28 cellular contexts compared by ENCODE assay signal in genomic region chr3:133749427-133750200, GRCh38. TPM values are rescaled to one million over a fixed set of nuclear protein-coding genes. Genes with fewer than 3 reads are reported as not detected.
"Had no signal": no experiment of that assay in that cellular context is flagged by ENCODE, and none has a peak within 500 bp of the region (broad histone marks: within the 10 kb centered on the region; RNA-seq: fewer than 3 reads in every experiment).

No MANE protein-coding gene starts in this region.

- H3K36me3 Mint-ChIP-seq: activated naive CD8-positive, alpha-beta T cell treated with anti-CD3 and anti-CD28 coated beads, Interleukin-2, amount 10 ng/mL, durations not matched to agents 7 days and 5 days; immature natural killer cell; naive B cell; type B pancreatic cell had no signal

- H3K4me3 Mint-ChIP-seq: activated B cell treated with CpG ODN at 0.5 μM for 24 hours; activated naive CD4-positive, alpha-beta T cell treated with anti-CD3 and anti-CD28 coated beads for 36 hours; activated naive CD8-positive, alpha-beta T cell treated with anti-CD3 and anti-CD28 coated beads, Interleukin-2, amount 10 ng/mL, durations not matched to agents 7 days and 5 days; immature natural killer cell; naive B cell; nephron progenitor cell; T-helper 2 cell treated with Interferon-gamma antibody and Interleukin-4, amounts not matched to agents 5 μg/mL and 100 μg/mL, for 36 hours; type B pancreatic cell had no signal

- H3K27ac Mint-ChIP-seq: activated B cell treated with CpG ODN at 0.5 μM for 24 hours; activated naive CD4-positive, alpha-beta T cell treated with anti-CD3 and anti-CD28 coated beads for 36 hours; activated naive CD8-positive, alpha-beta T cell treated with anti-CD3 and anti-CD28 coated beads, Interleukin-2, amount 10 ng/mL, durations not matched to agents 7 days and 5 days; immature natural killer cell; naive B cell; nephron progenitor cell; progenitor cell of endocrine pancreas; T-helper 2 cell treated with Interferon-gamma antibody and Interleukin-4, amounts not matched to agents 5 μg/mL and 100 μg/mL, for 36 hours; type B pancreatic cell had no signal

- H3K27me3 Mint-ChIP-seq: progenitor cell of endocrine pancreas, type B pancreatic cell had no signal

- H3K4me1 ChIP-seq: gastrocnemius medialis, left lung, uterus had no signal

- H3K27ac ChIP-seq: brain microvascular endothelial cell, epithelial cell of prostate, gastrocnemius medialis, left lung, ovary, skin epidermis, uterus had no signal

- ATAC-seq: gastrocnemius medialis; left lung; sciatic nerve; stimulated activated naive CD8-positive, alpha-beta T cell treated with anti-CD3 and anti-CD28 coated beads, Interleukin-15, Interleukin-2, amounts not matched to agents 100 U/mL and 50 U/mL, for 24 hours had no signal

- DNase-seq: activated B cell treated with CpG ODN at 0.5 μM for 24 hours; activated CD4-positive, alpha-beta T cell treated with anti-CD3 and anti-CD28 coated beads for 4 hours; activated CD4-positive, alpha-beta T cell treated with anti-CD3 and anti-CD28 coated beads, Interleukin-2, amount 50 U/mL, for 4 hours; activated effector memory CD4-positive, alpha-beta T cell treated with Interleukin-2 at 50 U/mL for 16 hours; activated naive CD4-positive, alpha-beta T cell treated with anti-CD3 and anti-CD28 coated beads for 36 hours; activated naive CD8-positive, alpha-beta T cell treated with anti-CD3 and anti-CD28 coated beads, Interleukin-2, amount 10 ng/mL, durations not matched to agents 7 days and 5 days; brain microvascular endothelial cell; effector CD4-positive, alpha-beta T cell; gastrocnemius medialis; hippocampal formation; immature natural killer cell; kidney; left lung; naive B cell; nephron progenitor cell; ovary; stimulated activated CD4-positive, alpha-beta T cell treated with anti-CD3 and anti-CD28 coated beads, Interleukin-12 subunit alpha, Interleukin-12 subunit beta, amount 100 ng/mL, for 4 hours; stimulated activated CD4-positive, alpha-beta T cell treated with anti-CD3 and anti-CD28 coated beads, Interleukin-4, amount 100 ng/mL, for 1 hour; stimulated activated naive CD8-positive, alpha-beta T cell treated with anti-CD3 and anti-CD28 coated beads, Interleukin-15, Interleukin-2, amounts not matched to agents 100 U/mL and 50 U/mL, for 24 hours; T-helper 1 cell; uterus had no signal

- H3K4me1 Mint-ChIP-seq: activated B cell treated with CpG ODN at 0.5 μM for 24 hours; activated naive CD8-positive, alpha-beta T cell treated with anti-CD3 and anti-CD28 coated beads, Interleukin-2, amount 10 ng/mL, durations not matched to agents 7 days and 5 days; immature natural killer cell had no signal

- H3K36me3 ChIP-seq: brain microvascular endothelial cell, gastrocnemius medialis, left lung, ovary, uterus had no signal

- H3K9me3 Mint-ChIP-seq: activated B cell treated with CpG ODN at 0.5 μM for 24 hours; activated naive CD4-positive, alpha-beta T cell treated with anti-CD3 and anti-CD28 coated beads for 36 hours; nephron progenitor cell; T-helper 2 cell treated with Interferon-gamma antibody and Interleukin-4, amounts not matched to agents 5 μg/mL and 100 μg/mL, for 36 hours; type B pancreatic cell had no signal

- H3K4me3 ChIP-seq: gastrocnemius medialis, left lung, lung, ovary, skin epidermis, uterus had no signal

- H3K27me3 ChIP-seq: ovary, uterus had no signal

- H3K9me3 ChIP-seq: gastrocnemius medialis, left lung, ovary, uterus had no signal

RNA-seq across cellular contexts. Expression of gene TF, which starts 3.4 kb away (rescaled TPM):
- polyA plus RNA-seq: immature natural killer cell had no signal
